ENCODE assay signal across 1 cellular context in genomic region chr12:56636118-56636674, GRCh38.
A peak's percentile ranks its signal among the peaks of the same experiment; 100 is the strongest.
TF ChIP-seq lines count a peak whose summit lies in the region.

No MANE protein-coding gene starts in this region.

TF ChIP-seq in K562, 482 proteins besides CTCF, POLR2A, EP300 and RAD21 (continued from another document and continues in another):
- TF ChIP-seq, protein P1, sequence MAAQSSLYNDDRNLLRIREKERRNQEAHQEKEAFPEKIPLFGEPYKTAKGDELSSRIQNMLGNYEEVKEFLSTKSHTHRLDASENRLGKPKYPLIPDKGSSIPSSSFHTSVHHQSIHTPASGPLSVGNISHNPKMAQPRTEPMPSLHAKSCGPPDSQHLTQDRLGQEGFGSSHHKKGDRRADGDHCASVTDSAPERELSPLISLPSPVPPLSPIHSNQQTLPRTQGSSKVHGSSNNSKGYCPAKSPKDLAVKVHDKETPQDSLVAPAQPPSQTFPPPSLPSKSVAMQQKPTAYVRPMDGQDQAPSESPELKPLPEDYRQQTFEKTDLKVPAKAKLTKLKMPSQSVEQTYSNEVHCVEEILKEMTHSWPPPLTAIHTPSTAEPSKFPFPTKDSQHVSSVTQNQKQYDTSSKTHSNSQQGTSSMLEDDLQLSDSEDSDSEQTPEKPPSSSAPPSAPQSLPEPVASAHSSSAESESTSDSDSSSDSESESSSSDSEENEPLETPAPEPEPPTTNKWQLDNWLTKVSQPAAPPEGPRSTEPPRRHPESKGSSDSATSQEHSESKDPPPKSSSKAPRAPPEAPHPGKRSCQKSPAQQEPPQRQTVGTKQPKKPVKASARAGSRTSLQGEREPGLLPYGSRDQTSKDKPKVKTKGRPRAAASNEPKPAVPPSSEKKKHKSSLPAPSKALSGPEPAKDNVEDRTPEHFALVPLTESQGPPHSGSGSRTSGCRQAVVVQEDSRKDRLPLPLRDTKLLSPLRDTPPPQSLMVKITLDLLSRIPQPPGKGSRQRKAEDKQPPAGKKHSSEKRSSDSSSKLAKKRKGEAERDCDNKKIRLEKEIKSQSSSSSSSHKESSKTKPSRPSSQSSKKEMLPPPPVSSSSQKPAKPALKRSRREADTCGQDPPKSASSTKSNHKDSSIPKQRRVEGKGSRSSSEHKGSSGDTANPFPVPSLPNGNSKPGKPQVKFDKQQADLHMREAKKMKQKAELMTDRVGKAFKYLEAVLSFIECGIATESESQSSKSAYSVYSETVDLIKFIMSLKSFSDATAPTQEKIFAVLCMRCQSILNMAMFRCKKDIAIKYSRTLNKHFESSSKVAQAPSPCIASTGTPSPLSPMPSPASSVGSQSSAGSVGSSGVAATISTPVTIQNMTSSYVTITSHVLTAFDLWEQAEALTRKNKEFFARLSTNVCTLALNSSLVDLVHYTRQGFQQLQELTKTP (IDR thresholded peaks at IDR 0.05; ENCODE audit: low read depth in 1 of 2, partially characterized antibody in 2 of 2): peak; percentile 66 to 75
- TF ChIP-seq PHTF2 (CRISPR knock-in tag; IDR thresholded peaks at IDR 0.05) (no peak), NFIC (IDR thresholded peaks at IDR 0.05) (peak; percentile 86), ZNF507 (tag; conservative IDR thresholded peaks at IDR 0.05) (no peak), ATF2 (CRISPR knock-in tag; IDR thresholded peaks at IDR 0.05) (no peak), PML (IDR thresholded peaks at IDR 0.05; ENCODE audit: low read length) (no peak), CTCFL (IDR thresholded peaks at IDR 0.05; ENCODE audit: borderline replicate concordance, insufficient read depth, low read depth, low read length, poor library complexity, severe bottlenecking) (no peak), SAFB2 (IDR thresholded peaks at IDR 0.05; ENCODE audit: borderline replicate concordance, low read depth, low read length, severe bottlenecking) (no peak), ARID2 (IDR thresholded peaks at IDR 0.05) (0 out of 2 replicates have a peak, but pooled peaks have one; percentile 32), ZNF232 (CRISPR knock-in tag; IDR thresholded peaks at IDR 0.05) (no peak), KAT7 (CRISPR knock-in tag; IDR thresholded peaks at IDR 0.05; ENCODE audit: borderline replicate concordance) (no peak), ZNF253 (CRISPR knock-in tag; conservative IDR thresholded peaks at IDR 0.05) (no peak), ZNF24 (IDR thresholded peaks at IDR 0.05) (no peak), CBX8 (IDR thresholded peaks at IDR 0.05; ENCODE audit: borderline replicate concordance, extremely low read depth, low read depth, low read length, poor library complexity, severe bottlenecking) (no peak), MTA1 (IDR thresholded peaks at IDR 0.05; ENCODE audit: borderline replicate concordance) (peak; percentile 18; the same call in 1 of the 2 replicates), HNRNPLL (IDR thresholded peaks at IDR 0.05; ENCODE audit: low read depth, low read length, poor library complexity, severe bottlenecking) (no peak), PYGO2 (tag; IDR thresholded peaks at IDR 0.05) (no peak), NBN (IDR thresholded peaks at IDR 0.05; ENCODE audit: low read depth) (no peak; the same call in 1 of the 2 replicates), ZNF146 (CRISPR knock-in tag; IDR thresholded peaks at IDR 0.05; ENCODE audit: unreplicated experiment) (no peak), MTF1 (CRISPR knock-in tag; IDR thresholded peaks at IDR 0.05; ENCODE audit: borderline replicate concordance) (no peak), SLC30A9 (CRISPR knock-in tag; IDR thresholded peaks at IDR 0.05) (no peak), ZNF584 (CRISPR knock-in tag; IDR thresholded peaks at IDR 0.05; ENCODE audit: low read depth) (no peak), ZBTB1 (CRISPR knock-in tag; IDR thresholded peaks at IDR 0.05; ENCODE audit: borderline replicate concordance, low read depth) (no peak), TEAD2 (tag; IDR thresholded peaks at IDR 0.05) (no peak), SMAD3 (CRISPR knock-in tag; conservative IDR thresholded peaks at IDR 0.05) (no peak), ZNF263 (CRISPR knock-in tag; IDR thresholded peaks at IDR 0.05; ENCODE audit: borderline replicate concordance) (0 out of 2 replicates have a peak, but pooled peaks have one; percentile 22), JUND (IDR thresholded peaks at IDR 0.05; ENCODE audit: borderline replicate concordance, low read depth, low read length) (peak; percentile 77), JUND (tag; IDR thresholded peaks at IDR 0.05; ENCODE audit: borderline replicate concordance, low read depth, low read length) (0 out of 3 replicates have a peak, but pooled peaks have one; percentile 48), TAF1 (IDR thresholded peaks at IDR 0.05; ENCODE audit: control insufficient read depth, extremely low read depth, insufficient read depth, low read length, severe bottlenecking) (no peak), ZNF175 (CRISPR knock-in tag; IDR thresholded peaks at IDR 0.05; ENCODE audit: low read depth) (no peak), MNT (conservative IDR thresholded peaks at IDR 0.05) (peak; percentile 36 to 49; a peak in 3 of 4 replicates), CBFA2T2 (conservative IDR thresholded peaks at IDR 0.05) (no peak), ZNF165 (CRISPR knock-in tag; IDR thresholded peaks at IDR 0.05; ENCODE audit: borderline replicate concordance) (no peak)
- TF ChIP-seq, protein P2, sequence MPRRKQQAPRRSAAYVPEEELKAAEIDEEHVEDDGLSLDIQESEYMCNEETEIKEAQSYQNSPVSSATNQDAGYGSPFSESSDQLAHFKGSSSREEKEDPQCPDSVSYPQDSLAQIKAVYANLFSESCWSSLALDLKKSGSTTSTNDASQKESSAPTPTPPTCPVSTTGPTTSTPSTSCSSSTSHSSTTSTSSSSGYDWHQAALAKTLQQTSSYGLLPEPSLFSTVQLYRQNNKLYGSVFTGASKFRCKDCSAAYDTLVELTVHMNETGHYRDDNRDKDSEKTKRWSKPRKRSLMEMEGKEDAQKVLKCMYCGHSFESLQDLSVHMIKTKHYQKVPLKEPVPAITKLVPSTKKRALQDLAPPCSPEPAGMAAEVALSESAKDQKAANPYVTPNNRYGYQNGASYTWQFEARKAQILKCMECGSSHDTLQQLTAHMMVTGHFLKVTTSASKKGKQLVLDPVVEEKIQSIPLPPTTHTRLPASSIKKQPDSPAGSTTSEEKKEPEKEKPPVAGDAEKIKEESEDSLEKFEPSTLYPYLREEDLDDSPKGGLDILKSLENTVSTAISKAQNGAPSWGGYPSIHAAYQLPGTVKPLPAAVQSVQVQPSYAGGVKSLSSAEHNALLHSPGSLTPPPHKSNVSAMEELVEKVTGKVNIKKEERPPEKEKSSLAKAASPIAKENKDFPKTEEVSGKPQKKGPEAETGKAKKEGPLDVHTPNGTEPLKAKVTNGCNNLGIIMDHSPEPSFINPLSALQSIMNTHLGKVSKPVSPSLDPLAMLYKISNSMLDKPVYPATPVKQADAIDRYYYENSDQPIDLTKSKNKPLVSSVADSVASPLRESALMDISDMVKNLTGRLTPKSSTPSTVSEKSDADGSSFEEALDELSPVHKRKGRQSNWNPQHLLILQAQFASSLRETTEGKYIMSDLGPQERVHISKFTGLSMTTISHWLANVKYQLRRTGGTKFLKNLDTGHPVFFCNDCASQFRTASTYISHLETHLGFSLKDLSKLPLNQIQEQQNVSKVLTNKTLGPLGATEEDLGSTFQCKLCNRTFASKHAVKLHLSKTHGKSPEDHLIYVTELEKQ (CRISPR knock-in tag; IDR thresholded peaks at IDR 0.05): 0 out of 2 replicates have a peak, but pooled peaks have one; percentile 10
- TF ChIP-seq, protein P3, sequence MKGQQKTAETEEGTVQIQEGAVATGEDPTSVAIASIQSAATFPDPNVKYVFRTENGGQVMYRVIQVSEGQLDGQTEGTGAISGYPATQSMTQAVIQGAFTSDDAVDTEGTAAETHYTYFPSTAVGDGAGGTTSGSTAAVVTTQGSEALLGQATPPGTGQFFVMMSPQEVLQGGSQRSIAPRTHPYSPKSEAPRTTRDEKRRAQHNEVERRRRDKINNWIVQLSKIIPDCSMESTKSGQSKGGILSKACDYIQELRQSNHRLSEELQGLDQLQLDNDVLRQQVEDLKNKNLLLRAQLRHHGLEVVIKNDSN (CRISPR knock-in tag; IDR thresholded peaks at IDR 0.05): no peak
- TF ChIP-seq, protein P4, sequence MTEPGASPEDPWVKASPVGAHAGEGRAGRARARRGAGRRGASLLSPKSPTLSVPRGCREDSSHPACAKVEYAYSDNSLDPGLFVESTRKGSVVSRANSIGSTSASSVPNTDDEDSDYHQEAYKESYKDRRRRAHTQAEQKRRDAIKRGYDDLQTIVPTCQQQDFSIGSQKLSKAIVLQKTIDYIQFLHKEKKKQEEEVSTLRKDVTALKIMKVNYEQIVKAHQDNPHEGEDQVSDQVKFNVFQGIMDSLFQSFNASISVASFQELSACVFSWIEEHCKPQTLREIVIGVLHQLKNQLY (CRISPR knock-in tag; conservative IDR thresholded peaks at IDR 0.05): no peak
- TF ChIP-seq, protein P5, sequence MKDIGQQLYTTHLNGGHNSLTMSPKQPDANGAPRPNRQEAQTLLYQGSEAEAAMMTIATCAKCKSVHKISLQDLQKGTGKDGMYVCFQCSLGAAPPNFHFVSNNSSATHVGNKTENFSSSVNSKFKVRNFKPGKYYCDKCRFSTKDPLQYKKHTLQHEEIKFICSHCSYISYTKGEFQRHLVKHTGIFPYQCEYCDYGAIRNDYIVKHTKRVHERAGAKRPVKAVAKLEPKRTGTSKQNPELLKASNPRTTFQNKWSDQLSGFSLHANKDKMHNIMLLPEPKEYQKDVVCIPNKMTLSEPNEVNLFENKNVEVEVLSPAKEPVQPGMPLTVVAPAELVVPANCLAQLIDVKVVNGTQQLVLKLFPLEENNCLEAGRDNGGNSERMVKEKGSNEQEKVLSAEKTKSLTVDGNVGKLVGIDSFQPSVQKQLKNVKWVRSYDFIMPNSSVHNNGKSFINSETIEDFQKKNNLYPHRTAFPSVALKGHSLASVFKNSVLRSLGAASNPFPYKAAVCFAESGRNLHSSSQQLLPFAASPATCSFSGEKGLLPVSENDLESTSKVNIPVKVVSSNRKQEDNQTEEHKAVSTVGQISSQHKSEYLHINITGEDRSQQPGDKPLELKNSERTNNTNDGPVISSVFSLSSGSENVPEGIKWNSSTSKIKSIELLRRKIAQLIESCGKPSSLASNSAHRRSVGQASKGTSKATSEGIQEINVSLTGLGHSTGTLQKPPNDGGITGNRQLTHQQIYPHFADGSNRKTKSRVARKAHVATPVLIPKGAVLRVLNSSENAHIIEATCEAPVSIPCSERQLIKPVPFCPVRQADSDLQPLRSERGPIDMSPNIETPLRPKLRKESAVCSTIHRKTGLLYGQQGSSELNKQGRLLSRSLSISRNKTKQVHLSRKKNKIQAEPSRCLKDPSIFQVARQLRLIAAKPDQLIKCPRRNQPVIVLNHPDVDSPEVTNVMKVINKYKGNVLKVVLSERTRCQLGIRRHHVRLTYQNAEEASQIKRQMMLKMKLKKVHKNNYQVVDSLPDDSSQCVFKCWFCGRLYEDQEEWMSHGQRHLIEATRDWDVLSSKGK (CRISPR knock-in tag; IDR thresholded peaks at IDR 0.05): no peak
- TF ChIP-seq, protein P6, sequence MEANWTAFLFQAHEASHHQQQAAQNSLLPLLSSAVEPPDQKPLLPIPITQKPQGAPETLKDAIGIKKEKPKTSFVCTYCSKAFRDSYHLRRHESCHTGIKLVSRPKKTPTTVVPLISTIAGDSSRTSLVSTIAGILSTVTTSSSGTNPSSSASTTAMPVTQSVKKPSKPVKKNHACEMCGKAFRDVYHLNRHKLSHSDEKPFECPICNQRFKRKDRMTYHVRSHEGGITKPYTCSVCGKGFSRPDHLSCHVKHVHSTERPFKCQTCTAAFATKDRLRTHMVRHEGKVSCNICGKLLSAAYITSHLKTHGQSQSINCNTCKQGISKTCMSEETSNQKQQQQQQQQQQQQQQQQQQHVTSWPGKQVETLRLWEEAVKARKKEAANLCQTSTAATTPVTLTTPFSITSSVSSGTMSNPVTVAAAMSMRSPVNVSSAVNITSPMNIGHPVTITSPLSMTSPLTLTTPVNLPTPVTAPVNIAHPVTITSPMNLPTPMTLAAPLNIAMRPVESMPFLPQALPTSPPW (CRISPR knock-in tag; IDR thresholded peaks at IDR 0.05): peak; percentile 84
- TF ChIP-seq, protein P7, sequence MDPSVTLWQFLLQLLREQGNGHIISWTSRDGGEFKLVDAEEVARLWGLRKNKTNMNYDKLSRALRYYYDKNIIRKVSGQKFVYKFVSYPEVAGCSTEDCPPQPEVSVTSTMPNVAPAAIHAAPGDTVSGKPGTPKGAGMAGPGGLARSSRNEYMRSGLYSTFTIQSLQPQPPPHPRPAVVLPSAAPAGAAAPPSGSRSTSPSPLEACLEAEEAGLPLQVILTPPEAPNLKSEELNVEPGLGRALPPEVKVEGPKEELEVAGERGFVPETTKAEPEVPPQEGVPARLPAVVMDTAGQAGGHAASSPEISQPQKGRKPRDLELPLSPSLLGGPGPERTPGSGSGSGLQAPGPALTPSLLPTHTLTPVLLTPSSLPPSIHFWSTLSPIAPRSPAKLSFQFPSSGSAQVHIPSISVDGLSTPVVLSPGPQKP (CRISPR knock-in tag; IDR thresholded peaks at IDR 0.05): no peak
